Comparison of ENCODE assay signal across 13 cellular contexts in the genomic region with DNA sequence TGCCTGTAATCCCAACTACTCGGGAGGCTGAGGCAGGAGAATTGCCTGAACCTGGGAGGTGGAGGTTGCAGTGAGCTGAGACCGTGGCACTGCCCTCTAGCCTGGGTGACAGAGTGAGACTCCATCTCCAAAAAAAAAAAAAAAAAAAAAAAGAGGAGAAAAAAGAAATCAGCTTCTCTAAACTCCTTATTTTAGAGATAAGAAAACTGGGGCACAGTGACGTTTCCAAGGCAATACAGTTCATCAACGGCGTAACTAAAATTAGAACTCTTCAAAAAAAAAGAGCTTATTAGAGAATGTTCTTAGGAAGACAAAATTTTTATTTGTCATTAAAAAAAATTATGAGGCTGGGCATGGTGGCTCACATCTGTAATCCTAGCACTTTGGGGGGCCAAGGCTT. TPM values are rescaled to one million over a fixed set of nuclear protein-coding genes. Genes with fewer than 3 reads are reported as not detected.
"Had no signal": no experiment of that assay in that cellular context is flagged by ENCODE, and none has a peak within 500 bp of the region (broad histone marks: within the 10 kb centered on the region; RNA-seq: fewer than 3 reads in every experiment).

No MANE protein-coding gene starts in this region.

RNA-seq across cellular contexts. Expression of gene NKAIN1, which starts 22.7 kb away (rescaled TPM):
- total RNA-seq: naive thymus-derived CD4-positive, alpha-beta T cell; naive thymus-derived CD8-positive, alpha-beta T cell; natural killer cell; natural killer cell treated with Interleukin-12 subunit alpha and Interleukin-12 subunit beta and Interleukin-15 and Interleukin-18, amount 100 ng/mL, for 72 hours; omental fat pad; osteoblast; pulmonary artery endothelial cell; right atrium auricular region; right cardiac atrium; right lobe of liver; skeletal muscle tissue; smooth muscle cell; spleen had no signal
- polyA plus RNA-seq: naive thymus-derived CD4-positive, alpha-beta T cell; naive thymus-derived CD8-positive, alpha-beta T cell had no signal
